In the genomic region with DNA sequence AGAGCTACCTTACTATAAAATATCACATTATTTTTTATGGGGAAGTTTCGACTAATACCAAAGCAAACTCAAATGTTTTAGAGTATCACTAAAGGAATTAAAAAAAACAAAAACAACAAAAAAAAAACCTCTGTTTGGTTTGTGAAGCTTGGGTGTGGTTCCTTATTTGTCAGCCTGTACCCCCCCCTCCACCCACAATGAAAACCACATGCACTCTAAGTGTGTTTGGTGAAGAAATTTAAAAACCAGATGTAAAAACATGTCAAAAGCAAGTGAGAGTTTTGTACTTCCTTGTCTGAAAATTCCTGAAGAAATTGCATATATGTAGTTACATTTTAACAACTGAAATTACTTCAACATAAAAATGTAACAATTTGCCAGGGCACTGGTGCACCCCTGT, we compare ENCODE assay signal across 8 cellular contexts.
A peak's percentile ranks its signal among the peaks of the same experiment; 100 is the strongest.
DNase-seq lines count a peak whose midpoint lies in the region; ATAC-seq and TF ChIP-seq lines count a peak whose summit lies in the region.

No MANE protein-coding gene starts in this region.

- H3K27ac ChIP-seq in SU-DHL-6 (ENCODE audit: low read depth, low read length) = peak overlapping the region; percentile 18

- peak overlapping the region; percentile 76 for H3K4me2 ChIP-seq in SU-DHL-6 (ENCODE audit: low read depth, low read length, poor library complexity, severe bottlenecking)

- intact Hi-C loops in dendritic cell treated with granulocyte-macrophage colony-stimulating factor and Interleukin-4, amounts not matched to agents 40 ng/mL and 50 ng/mL, for 4 days (cut with micrococcal nuclease) = loop anchor here (1.0 kb wide), 1 partner anchor 52 kb away; no protein-coding TSS in a partner anchor

- H3K79me2 ChIP-seq in SU-DHL-6 (ENCODE audit: insufficient read depth, low read length) = peaks cover 70% of the 10 kb centered on the region

- H3K9ac ChIP-seq in SU-DHL-6 (ENCODE audit: low read length) = 0 out of 2 replicates have a peak overlapping the region, but pooled peaks have one; percentile 7

- no peaks in the 10 kb centered on the region for H3K9me2 ChIP-seq in SU-DHL-6 (replicated peaks; ENCODE audit: insufficient read depth, low read length)

- no peak overlapping the region for H3K4me3 ChIP-seq in SU-DHL-6 (ENCODE audit: insufficient read depth, low read length, poor library complexity, severe bottlenecking)

- peaks cover 56% of the 10 kb centered on the region for H3K36me3 Mint-ChIP-seq in dendritic cell treated with granulocyte-macrophage colony-stimulating factor and Interleukin-4, amounts not matched to agents 40 ng/mL and 50 ng/mL, for 4 days (ENCODE audit: low read depth)

- peaks cover 33% of the 10 kb centered on the region for H3K4me1 Mint-ChIP-seq in dendritic cell treated with granulocyte-macrophage colony-stimulating factor and Interleukin-4, amounts not matched to agents 40 ng/mL and 50 ng/mL, for 4 days (ENCODE audit: low read depth)

- H3K9me3 ChIP-seq in SU-DHL-6 (ENCODE audit: insufficient read depth, low read length) = no peaks in the 10 kb centered on the region

- H3K9me3 Mint-ChIP-seq in dendritic cell treated with granulocyte-macrophage colony-stimulating factor and Interleukin-4, amounts not matched to agents 40 ng/mL and 50 ng/mL, for 4 days = no peaks in the 10 kb centered on the region

- H3K27ac Mint-ChIP-seq in dendritic cell treated with granulocyte-macrophage colony-stimulating factor and Interleukin-4, amounts not matched to agents 40 ng/mL and 50 ng/mL, for 4 days = peak overlapping the region; percentile 69

- H3F3A ChIP-seq in SU-DHL-6 (ENCODE audit: insufficient read depth) = peaks cover 22% of the 10 kb centered on the region; the same call in 1 of the 2 replicates

- 0 out of 2 replicates have a peak, but pooled peaks cover 7% of the 10 kb centered on the region for H4K20me1 ChIP-seq in SU-DHL-6 (ENCODE audit: low read depth, low read length)

- TF ChIP-seq CTCF in GM10266 (IDR thresholded peaks at IDR 0.05; ENCODE audit: control insufficient read depth, insufficient read depth, low read depth, missing control alignments) (no peak), SU-DHL-6 (IDR thresholded peaks at IDR 0.05; ENCODE audit: insufficient read depth, low read length, poor library complexity, severe bottlenecking) (no peak)

- H3K36me3 ChIP-seq in SU-DHL-6 (ENCODE audit: low read length) = peaks cover 20% of the 10 kb centered on the region

- peak overlapping the region; percentile 76 for H3K4me3 Mint-ChIP-seq in dendritic cell treated with granulocyte-macrophage colony-stimulating factor and Interleukin-4, amounts not matched to agents 40 ng/mL and 50 ng/mL, for 4 days

- peak; percentile 19 for DNase-seq in GM10266 (ENCODE audit: extremely low spot score)
- peak; percentile 17 for DNase-seq in stimulated activated CD4-positive, alpha-beta T cell treated with anti-CD3 and anti-CD28 coated beads, Interleukin-4, amount 100 ng/mL, for 1 hour
- DNase-seq in anterior cingulate cortex (lab: John Stamatoyannopoulos, UW) = no peak
- no peak for DNase-seq in HK-2 (ENCODE audit: unreplicated experiment)
- DNase-seq in GM19240 (ENCODE audit: insufficient read length, low spot score) = no peak

- H3K27me3 Mint-ChIP-seq in dendritic cell treated with granulocyte-macrophage colony-stimulating factor and Interleukin-4, amounts not matched to agents 40 ng/mL and 50 ng/mL, for 4 days = no peaks in the 10 kb centered on the region

- no peaks in the 10 kb centered on the region for H3K27me3 ChIP-seq in SU-DHL-6 (ENCODE audit: low read length)

- no peak overlapping the region for H2AFZ ChIP-seq in SU-DHL-6 (ENCODE audit: low read depth, low read length, severe bottlenecking)

- no peak for ATAC-seq in GM18511 (IDR thresholded peaks at IDR 0.05; ENCODE audit: unreplicated experiment)

Comparison
In these comparisons a context has a peak if more than half of its experiments do, and no peak if none do; other contexts are left out.
1. DNase-seq: peak in GM10266 (single experiment) and stimulated activated CD4-positive, alpha-beta T cell treated with anti-CD3 and anti-CD28 coated beads, Interleukin-4, amount 100 ng/mL, for 1 hour (single experiment); none in anterior cingulate cortex (0 of 58), HK-2 (single experiment) and GM19240 (single experiment).